ENCODE assay signal across 9 cellular contexts in the genomic region with DNA sequence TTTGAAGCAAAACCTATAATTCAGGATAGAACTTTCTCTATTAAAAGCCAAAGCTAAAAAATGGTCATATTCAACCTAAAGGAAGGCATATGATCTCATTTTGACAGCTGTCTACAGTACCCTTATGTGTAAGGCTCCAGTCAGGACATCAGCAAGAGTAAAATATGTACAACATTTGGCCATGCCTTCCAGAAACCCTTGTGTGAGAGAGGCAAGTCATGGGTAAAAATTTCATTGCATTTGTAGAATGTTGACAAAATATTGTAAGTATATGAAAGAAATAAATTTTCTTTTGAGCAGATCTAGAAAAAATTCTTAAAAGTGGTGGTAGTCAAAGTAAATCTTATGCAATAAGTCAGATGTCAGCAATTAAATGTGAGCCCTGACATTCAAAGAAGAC.
"Had no signal": no experiment of that assay in that cellular context is flagged by ENCODE, and none has a peak within 500 bp of the region (broad histone marks: within the 10 kb centered on the region; RNA-seq: fewer than 3 reads in every experiment).

No MANE protein-coding gene starts in this region.

- H3K36me3 ChIP-seq: HAP-1 had no signal

- H2AFZ ChIP-seq: GM23248, GM23338 had no signal

- H3K4me1 ChIP-seq: HAP-1 had no signal

- H3K4me2 ChIP-seq: GM23338 had no signal

- H3K4me3 ChIP-seq: GM23248, GM23338, HAP-1 had no signal

- DNase-seq: GM23248, GOT3, H7, H9, HCEC 1CT, HFFc6 had no signal

- H3K27ac ChIP-seq: GM23248 had no signal

- H3K9ac ChIP-seq: GM23248 had no signal

- ATAC-seq: GM23338, HCT116 had no signal
